ENCODE assay signal across 26 cellular contexts in genomic region chr16:28052274-28053128, GRCh38. TPM values are rescaled to one million over a fixed set of nuclear protein-coding genes. Genes with fewer than 3 reads are reported as not detected.
A peak's percentile ranks its signal among the peaks of the same experiment; 100 is the strongest.
DNase-seq lines count a peak whose midpoint lies in the region; ATAC-seq, FAIRE-seq and TF ChIP-seq lines count a peak whose summit lies in the region.
"Had no signal": no experiment of that assay in that cellular context is flagged by ENCODE, and none has a peak within 500 bp of the region (broad histone marks: within the 10 kb centered on the region; RNA-seq: fewer than 3 reads in every experiment).

No MANE protein-coding gene starts in this region.

- H3K9me3 ChIP-seq in K562 (replicated peaks; ENCODE audit: control insufficient read depth, insufficient read depth, low read depth, low read length) (no peaks in the 10 kb centered on the region), osteoblast (ENCODE audit: low read depth, low read length) (no peaks in the 10 kb centered on the region), spleen (peaks cover 0 to 23% (median 17%) of the 10 kb centered on the region in 8 donors)
- H3K9me3 ChIP-seq: Caco-2 had no signal

- in situ Hi-C loops in K562 (cut with MboI), result no loop called here

- H3K36me3 ChIP-seq in K562 (ENCODE audit: control insufficient read depth, insufficient read depth, low read length) (no peaks in the 10 kb centered on the region), osteoblast (ENCODE audit: insufficient read depth, low read length) (no peaks in the 10 kb centered on the region), spleen (no peaks in the 10 kb centered on the region)
- H3K36me3 ChIP-seq: BLaER1 treated with 17β-estradiol and CSF1 and Interleukin-3, amounts not matched to agents 10 nM and 100 nM had no signal

- H3K27me3 ChIP-seq in K562 (ENCODE audit: control insufficient read depth in 2 of 2, insufficient read depth in 2 of 2, low read length in 2 of 2) (peaks cover 5 to 24% of the 10 kb centered on the region in 2 experiments; a peak in 4 of 5 replicates), osteoblast (ENCODE audit: insufficient read depth, low read length) (peaks cover 3% of the 10 kb centered on the region), spleen (replicated peaks in 1 of 7) (peaks cover 0 to 68% (median 6%) of the 10 kb centered on the region in 7 donors)
- H3K27me3 ChIP-seq: BLaER1 treated with 17β-estradiol and CSF1 and Interleukin-3, amounts not matched to agents 10 nM and 100 nM had no signal

- intact Hi-C loops in K562 (cut with micrococcal nuclease) (no loop called here), spleen (cut with DNase I; ENCODE audit: low total_unique reads) (no loop called here)

- CTCF ChIA-PET in K562 (lab: Yijun Ruan, JAX; ENCODE audit: low intra/inter-chr PET ratio), result no interaction called here

- no peaks in the 10 kb centered on the region for H3K9me1 ChIP-seq in K562 (ENCODE audit: control insufficient read depth, insufficient read depth, low read length)

- H3K79me2 ChIP-seq in K562 (ENCODE audit: control insufficient read depth, insufficient read depth, low read length) (no peaks in the 10 kb centered on the region), osteoblast (ENCODE audit: insufficient read depth, low read length) (no peaks in the 10 kb centered on the region)

- H3K9ac ChIP-seq in K562 (ENCODE audit: insufficient read depth in 1 of 2, low read depth in 2 of 2, low read length in 2 of 2), result no peak overlapping the region
- H3K9ac ChIP-seq: BLaER1 treated with 17β-estradiol and CSF1 and Interleukin-3, amounts not matched to agents 10 nM and 100 nM had no signal

- WGBS in K562 (ENCODE audit: insufficient coverage, low coverage, missing lambda C conversion rate), result 2% methylated on average over 8 of the region's 8 CpGs
- 78 to 89% (median 84%) methylated on average over 7 to 8 of the region's 8 CpGs for WGBS in spleen, 5 donors

- H3K4me2 ChIP-seq in K562 (ENCODE audit: insufficient read depth, low read length) (no peak overlapping the region), osteoblast (ENCODE audit: insufficient read depth, low read length) (no peak overlapping the region)
- H3K4me2 ChIP-seq: A549; BLaER1 treated with 17β-estradiol and CSF1 and Interleukin-3, amounts not matched to agents 10 nM and 100 nM had no signal

- ATAC-seq in K562, result no peak
- no peak for ATAC-seq in GM21367 (IDR thresholded peaks at IDR 0.05; ENCODE audit: unreplicated experiment)
- ATAC-seq: CD8-positive, alpha-beta T cell had no signal

- BruUV-seq in K562 (replicated peaks; lab: Mats Ljungman, UMichigan), result no TSS peak

- TF ChIP-seq RAD21 in Ishikawa (IDR thresholded peaks at IDR 0.05; ENCODE audit: low read depth), result no peak
- TF ChIP-seq RAD21 in K562 (CRISPR knock-in tag; conservative IDR thresholded peaks at IDR 0.05 in 1 of 2, IDR thresholded peaks at IDR 0.05 in 1 of 2), result no peak

- TF ChIP-seq CTCF in K562 (IDR thresholded peaks at IDR 0.05 in 2 of 3, conservative IDR thresholded peaks at IDR 0.05 in 1 of 3; ENCODE audit: insufficient read depth in 2 of 3, low read depth in 1 of 3, low read length in 3 of 3), result no peak
- TF ChIP-seq CTCF in osteoblast (IDR thresholded peaks at IDR 0.05; ENCODE audit: extremely low read depth, low read depth, low read length), result no peak
- TF ChIP-seq CTCF in spleen (IDR thresholded peaks at IDR 0.05 in 8 of 11, conservative IDR thresholded peaks at IDR 0.05 in 3 of 11), result no peak

- no peaks in the 10 kb centered on the region; a peak in 1 of 5 replicates for H3K4me1 ChIP-seq in K562 (replicated peaks in 1 of 2; ENCODE audit: control insufficient read depth in 2 of 2, insufficient read depth in 2 of 2, low read length in 2 of 2)
- H3K4me1 ChIP-seq in osteoblast (ENCODE audit: insufficient read depth, low read length), result no peaks in the 10 kb centered on the region
- H3K4me1 ChIP-seq in spleen, result no peaks in the 10 kb centered on the region
- H3K4me1 ChIP-seq: A549; BLaER1 treated with 17β-estradiol and CSF1 and Interleukin-3, amounts not matched to agents 10 nM and 100 nM; Caco-2 had no signal

- H4K20me1 ChIP-seq in K562 (replicated peaks; ENCODE audit: control insufficient read depth, insufficient read depth, low read length), result no peaks in the 10 kb centered on the region
- no peaks in the 10 kb centered on the region for H4K20me1 ChIP-seq in osteoblast (ENCODE audit: insufficient read depth, low read length)
- H4K20me1 ChIP-seq: BLaER1 treated with 17β-estradiol and CSF1 and Interleukin-3, amounts not matched to agents 10 nM and 100 nM had no signal

- no peak for TF ChIP-seq POLR2A in K562 (conservative IDR thresholded peaks at IDR 0.05)
- no peak for TF ChIP-seq POLR2A in spleen (IDR thresholded peaks at IDR 0.05)

- DNase-seq in K562 (ENCODE audit: extremely low read depth in 1 of 4, low spot score in 3 of 4), result no peak
- peak; percentile 68 for DNase-seq in osteoblast (ENCODE audit: insufficient read length, low spot score, missing footprints)
- peak; percentile 47 for DNase-seq in spleen
- no peak for DNase-seq in NCI-H446 (lab: John Stamatoyannopoulos, UW)
- no peak for DNase-seq in OCI-M1 (lab: John Stamatoyannopoulos, UW)
- no peak for DNase-seq in NCI-H2196 treated with DMSO at 0.1 percent for 48 hours (lab: John Stamatoyannopoulos, UW; ENCODE audit: unreplicated experiment)
- DNase-seq: AML-193; Caco-2; Calu3; CD4-positive, alpha-beta T cell; CD8-positive, alpha-beta T cell; DMS79 treated with DMSO at 0.1 percent for 48 hours; GF-D8 had no signal

- no peak for FAIRE-seq in K562 (lab: Jason Lieb, UNC)
- FAIRE-seq: A549, D721Med, G401.6, GM12891, GM19239 had no signal

- H2AFZ ChIP-seq in K562 (ENCODE audit: low read depth, low read length) (no peak overlapping the region), osteoblast (ENCODE audit: low read length) (no peak overlapping the region)

- H3K27ac ChIP-seq in K562 (ENCODE audit: extremely low read depth, low read depth, low read length) (no peak overlapping the region), osteoblast (ENCODE audit: low read depth, low read length) (no peak overlapping the region), spleen (no peak overlapping the region)
- H3K27ac ChIP-seq: 22Rv1; A549; BLaER1 treated with 17β-estradiol and CSF1 and Interleukin-3, amounts not matched to agents 10 nM and 100 nM; C4-2B had no signal

- H3K4me3 ChIP-seq in K562 (no peak overlapping the region), osteoblast (ENCODE audit: insufficient read depth, low read length) (no peak overlapping the region), spleen (no peak overlapping the region)
- H3K4me3 ChIP-seq: A549; BLaER1 treated with 17β-estradiol and CSF1 and Interleukin-3, amounts not matched to agents 10 nM and 100 nM had no signal

- no peak for TF ChIP-seq EP300 in Ishikawa (IDR thresholded peaks at IDR 0.05; ENCODE audit: borderline replicate concordance)
- TF ChIP-seq EP300 in K562 (IDR thresholded peaks at IDR 0.05; ENCODE audit: low read length), result no peak

- POLR2A ChIA-PET in K562 (lab: Yijun Ruan, JAX), result interaction anchor here (0.9 kb wide), 1 partner anchor 12 kb away, joined by 4 read pairs; no protein-coding TSS in a partner anchor

TF ChIP-seq in Ishikawa, 13 proteins besides CTCF, POLR2A, EP300 and RAD21 (continues in another document):
- TF ChIP-seq EGR1 (IDR thresholded peaks at IDR 0.05), result no peak

TF ChIP-seq in K562, 482 proteins besides CTCF, POLR2A, EP300 and RAD21 (continues in another document):
- TF ChIP-seq KLF10 (CRISPR knock-in tag; IDR thresholded peaks at IDR 0.05) (no peak), USF1 (CRISPR knock-in tag; IDR thresholded peaks at IDR 0.05) (peak; percentile 36; the same call in 1 of the 2 replicates), NFYB (IDR thresholded peaks at IDR 0.05; ENCODE audit: extremely low read depth, insufficient read length) (peak; percentile 4), USF2 (CRISPR knock-in tag; IDR thresholded peaks at IDR 0.05) (peak; percentile 43), ZKSCAN1 (IDR thresholded peaks at IDR 0.05; ENCODE audit: low read depth, low read length) (peak; percentile 82; the same call in 1 of the 2 replicates), NR2C2 (CRISPR knock-in tag; IDR thresholded peaks at IDR 0.05) (no peak), NR2C2 (tag; IDR thresholded peaks at IDR 0.05) (no peak)

RNA-seq across cellular contexts. Expression of gene GSG1L, which starts 11.0 kb away (rescaled TPM):
- not detected in 2 replicates for total RNA-seq in K562 (2011; cell fraction: chromatin; rRNA removed; ENCODE audit: low replicate concordance)
- total RNA-seq in K562 (2011; cell fraction: nucleolus; rRNA removed), result not detected in 2 replicates
- not detected in 2 replicates for total RNA-seq in K562 (2011; cell fraction: nucleoplasm; rRNA removed)
- not detected in 2 replicates for total RNA-seq in K562 (2014; rRNA removed)
- total RNA-seq in K562 (2014; rRNA removed; fragmentation: Illumina TruSeq; extraction: Trizol), result not detected in 2 replicates
- not detected in 2 replicates for total RNA-seq in K562 (2015; rRNA removed; fragmentation: Illumina TruSeq; extraction: Trizol)
- not detected in 2 replicates for total RNA-seq in K562 (2021)
- polyA plus RNA-seq in K562 (2011; rRNA removed), result not detected in 2 replicates
- polyA plus RNA-seq in K562 (2011; cell fraction: cytosol; rRNA removed), result not detected in 2 replicates
- not detected in 2 replicates for polyA plus RNA-seq in K562 (2011; cell fraction: nucleus; rRNA removed)
- polyA plus RNA-seq in K562 (2012), result 0.04 TPM in 1 of 2 replicates, not detected in the other
- not detected in 2 replicates for polyA plus RNA-seq in K562 (2014; fragmentation: Illumina TruSeq; extraction: Trizol)
- not detected for polyA plus RNA-seq in K562 (2014; fragmentation: Nextera tagmentation; extraction: Ambion mirVana)
- polyA plus RNA-seq in K562 (2014; rRNA removed), result not detected in 2 replicates
- polyA minus RNA-seq in K562 (2011; rRNA and poly(A)+ RNA removed), result 0.06 TPM in 1 of 2 replicates, not detected in the other
- polyA minus RNA-seq in K562 (2011; cell fraction: cytosol; rRNA and poly(A)+ RNA removed), result not detected in 2 replicates
- not detected in 2 replicates for polyA minus RNA-seq in K562 (2011; cell fraction: nucleus; rRNA and poly(A)+ RNA removed)
- total RNA-seq in osteoblast, result not detected in 2 replicates
- total RNA-seq in spleen, result under 1 TPM in 3 of 7 donors, not detected in 4; 0.22 to 0.57 (median 0.29) TPM
- polyA plus RNA-seq in spleen, result under 1 TPM in 1 of 3 donors, not detected in 2; 0.58 TPM
- total RNA-seq: A172; B cell; Caco-2; Calu3; CD4-positive, alpha-beta T cell; CD8-positive, alpha-beta T cell had no signal
- polyA plus RNA-seq: A549, BJ had no signal

Comparison
In these comparisons a context has a peak if more than half of its experiments do, and no peak if none do; other contexts are left out.
1. DNase-seq: peak in osteoblast (single experiment) and spleen (single experiment); none in K562 (0 of 4), NCI-H446 (0 of 2), OCI-M1 (single experiment) and NCI-H2196 treated with DMSO at 0.1 percent for 48 hours (single experiment).